8 cellular contexts compared by ENCODE assay signal in genomic region chr1:201649776-201650607, GRCh38.
DNase-seq lines count a peak whose midpoint lies in the region; ATAC-seq and TF ChIP-seq lines count a peak whose summit lies in the region.

No MANE protein-coding gene starts in this region.

- no peaks in the 10 kb centered on the region for H3K9me3 ChIP-seq in body of pancreas
- no peaks in the 10 kb centered on the region for H3K9me3 ChIP-seq in iPS DF 6.9 (ENCODE audit: control insufficient read depth, insufficient read depth, low read length)
- no peaks in the 10 kb centered on the region for H3K9me3 ChIP-seq in sigmoid colon

- H3K4me1 ChIP-seq in body of pancreas: peaks cover 30% of the 10 kb centered on the region
- H3K4me1 ChIP-seq in iPS DF 6.9 (ENCODE audit: control insufficient read depth, insufficient read depth, low read length): peaks cover 14% of the 10 kb centered on the region
- H3K4me1 ChIP-seq in sigmoid colon: peaks cover 0 to 46% (median 44%) of the 10 kb centered on the region in 4 donors

- peaks cover 55% of the 10 kb centered on the region for H3K27me3 Mint-ChIP-seq in activated T-helper 1 cell treated with anti-CD3 and anti-CD28 coated beads, Interleukin-12 subunit alpha, Interleukin-12 subunit beta, Interleukin-2, Interleukin-4 antibody, amounts not matched to agents 30 ng/mL and 10 ng/mL and 1 ng/mL, durations not matched to agents 14 hours and 24 hours and 36 hours (ENCODE audit: insufficient read depth)

- WGBS in body of pancreas, 2 donors: 10 to 33% methylated on average over 36 to 55 of the region's 61 CpGs
- no CpG with 5 or more reads among the region's 61 CpGs for WGBS in iPS DF 6.9 (ENCODE audit: insufficient coverage, insufficient read length)
- WGBS in sigmoid colon, 2 donors: 2 to 15% methylated on average over 61 of the region's 61 CpGs

- TF ChIP-seq CTCF in body of pancreas (IDR thresholded peaks at IDR 0.05) (no peak), sigmoid colon (IDR thresholded peaks at IDR 0.05) (peak in 1 of 4 experiments; percentile 5)

- TF ChIP-seq EP300 in sigmoid colon (IDR thresholded peaks at IDR 0.05): no peak

- H3K27ac Mint-ChIP-seq in activated T-helper 1 cell treated with anti-CD3 and anti-CD28 coated beads, Interleukin-12 subunit alpha, Interleukin-12 subunit beta, Interleukin-2, Interleukin-4 antibody, amounts not matched to agents 30 ng/mL and 10 ng/mL and 1 ng/mL, durations not matched to agents 14 hours and 24 hours and 36 hours: no peak overlapping the region

- intact Hi-C loops in body of pancreas (cut with DNase I) (no loop called here), sigmoid colon (cut with DNase I) (loop anchor here (2.0 to 5.0 kb wide), 4 partner anchors 55 to 118 kb away; no protein-coding TSS in a partner anchor)
- intact Hi-C loops in activated T-helper 1 cell treated with anti-CD3 and anti-CD28 coated beads, Interleukin-12 subunit alpha, Interleukin-12 subunit beta, Interleukin-2, Interleukin-4 antibody, amounts not matched to agents 30 ng/mL and 10 ng/mL and 1 ng/mL, durations not matched to agents 14 hours and 24 hours and 36 hours (cut with micrococcal nuclease): no loop called here

- no peaks in the 10 kb centered on the region for H3K4me1 Mint-ChIP-seq in activated T-helper 1 cell treated with anti-CD3 and anti-CD28 coated beads, Interleukin-12 subunit alpha, Interleukin-12 subunit beta, Interleukin-2, Interleukin-4 antibody, amounts not matched to agents 30 ng/mL and 10 ng/mL and 1 ng/mL, durations not matched to agents 14 hours and 24 hours and 36 hours (ENCODE audit: low read depth)

- no peaks in the 10 kb centered on the region for H3K27me3 ChIP-seq in body of pancreas
- no peaks in the 10 kb centered on the region for H3K27me3 ChIP-seq in iPS DF 6.9 (ENCODE audit: control insufficient read depth, insufficient read depth, low read length)
- H3K27me3 ChIP-seq in sigmoid colon: no peaks in the 10 kb centered on the region

- no peak overlapping the region for H3K4me3 Mint-ChIP-seq in activated T-helper 1 cell treated with anti-CD3 and anti-CD28 coated beads, Interleukin-12 subunit alpha, Interleukin-12 subunit beta, Interleukin-2, Interleukin-4 antibody, amounts not matched to agents 30 ng/mL and 10 ng/mL and 1 ng/mL, durations not matched to agents 14 hours and 24 hours and 36 hours

- DNase-seq in DMS153 (lab: John Stamatoyannopoulos, UW) (peak; percentile 79), NCI-H2029 treated with DMSO at 0.1 percent for 48 hours (lab: John Stamatoyannopoulos, UW) (peak; percentile 63), body of pancreas (peak; percentile 60 to 88 (median 82)), iPS DF 6.9 (ENCODE audit: low read depth, low spot score) (no peak), sigmoid colon (peak; percentile 93)
- no peak for DNase-seq in activated T-helper 1 cell treated with anti-CD3 and anti-CD28 coated beads, Interleukin-12 subunit alpha, Interleukin-12 subunit beta, Interleukin-2, Interleukin-4 antibody, amounts not matched to agents 30 ng/mL and 10 ng/mL and 1 ng/mL, durations not matched to agents 14 hours and 24 hours and 36 hours (ENCODE audit: low spot score)

- no peaks in the 10 kb centered on the region for H3K36me3 Mint-ChIP-seq in activated T-helper 1 cell treated with anti-CD3 and anti-CD28 coated beads, Interleukin-12 subunit alpha, Interleukin-12 subunit beta, Interleukin-2, Interleukin-4 antibody, amounts not matched to agents 30 ng/mL and 10 ng/mL and 1 ng/mL, durations not matched to agents 14 hours and 24 hours and 36 hours (ENCODE audit: low read depth)

- H3K9me3 Mint-ChIP-seq in activated T-helper 1 cell treated with anti-CD3 and anti-CD28 coated beads, Interleukin-12 subunit alpha, Interleukin-12 subunit beta, Interleukin-2, Interleukin-4 antibody, amounts not matched to agents 30 ng/mL and 10 ng/mL and 1 ng/mL, durations not matched to agents 14 hours and 24 hours and 36 hours: no peaks in the 10 kb centered on the region

- TF ChIP-seq POLR2A in body of pancreas (IDR thresholded peaks at IDR 0.05): peak in 2 of 3 donors; percentile 20 to 75
- peak in 1 of 2 donors; percentile 60 for TF ChIP-seq POLR2A in sigmoid colon (IDR thresholded peaks at IDR 0.05)

- ATAC-seq in body of pancreas (peak; percentile 67), GM19395 (IDR thresholded peaks at IDR 0.05; ENCODE audit: unreplicated experiment) (no peak), GM21423 (IDR thresholded peaks at IDR 0.05; ENCODE audit: unreplicated experiment) (no peak)

- H3K36me3 ChIP-seq in body of pancreas (replicated peaks in 1 of 2; ENCODE audit: insufficient read depth in 1 of 2, low read depth in 2 of 2) (no peaks in the 10 kb centered on the region), iPS DF 6.9 (ENCODE audit: control insufficient read depth, insufficient read depth, low read length) (no peaks in the 10 kb centered on the region), sigmoid colon (no peaks in the 10 kb centered on the region)

- H3K27ac ChIP-seq in body of pancreas: peak overlapping the region in 2 of 4 donors; percentile 13 to 69
- no peak overlapping the region for H3K27ac ChIP-seq in iPS DF 6.9 (ENCODE audit: low read length)
- peak overlapping the region; percentile 72 to 78 (median 76) for H3K27ac ChIP-seq in sigmoid colon

- H3K4me3 ChIP-seq in body of pancreas (peak overlapping the region in 1 of 2 donors; percentile 26), iPS DF 6.9 (ENCODE audit: low read length) (peak overlapping the region; percentile 73), sigmoid colon (peak overlapping the region; percentile 22 to 60 (median 56))

Comparison
In these comparisons a context has a peak if more than half of its experiments do, and no peak if none do; other contexts are left out.
1. DNase-seq: peak in DMS153 (single experiment), NCI-H2029 treated with DMSO at 0.1 percent for 48 hours (single experiment), body of pancreas (4 of 4) and sigmoid colon (single experiment); none in iPS DF 6.9 (single experiment) and activated T-helper 1 cell treated with anti-CD3 and anti-CD28 coated beads, Interleukin-12 subunit alpha, Interleukin-12 subunit beta, Interleukin-2, Interleukin-4 antibody, amounts not matched to agents 30 ng/mL and 10 ng/mL and 1 ng/mL, durations not matched to agents 14 hours and 24 hours and 36 hours (single experiment).